In the genomic region with DNA sequence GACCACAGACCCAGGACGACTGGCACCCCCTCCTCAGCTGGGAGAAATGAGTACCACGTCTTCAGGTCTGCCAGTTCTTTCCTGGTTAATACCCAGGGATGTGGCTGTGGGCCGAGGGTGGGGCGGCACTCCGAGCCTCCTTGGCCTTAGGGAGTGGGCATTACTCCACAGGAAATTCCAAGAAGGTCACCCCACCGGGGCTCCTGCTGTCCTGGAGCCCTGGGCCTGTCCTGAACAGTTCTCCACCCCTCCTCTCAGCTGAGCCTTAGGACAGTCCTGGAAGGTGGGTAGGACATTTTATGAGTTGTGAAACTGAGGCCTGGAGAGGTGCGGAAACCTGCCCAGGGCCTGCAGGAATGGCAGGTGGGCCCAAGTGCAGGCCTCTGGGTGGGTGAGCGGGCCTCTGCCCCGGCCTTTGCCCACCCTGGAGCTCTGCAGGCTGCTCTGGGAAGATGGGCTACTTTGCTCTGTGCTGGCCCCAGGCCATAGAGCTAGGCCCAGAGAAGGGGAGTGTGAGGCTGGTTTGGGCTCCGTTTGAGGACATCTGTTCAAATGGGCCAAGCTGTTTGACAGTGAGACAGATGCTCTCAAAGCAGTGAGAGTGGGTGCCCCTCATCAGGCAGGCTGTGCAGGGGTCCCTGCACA, we compare ENCODE assay signal across 1 cellular context.
TF ChIP-seq lines count a peak whose summit lies in the region.

No MANE protein-coding gene starts in this region.

TF ChIP-seq in H1, 55 proteins besides CTCF, POLR2A, EP300 and RAD21 (continued from another document):
- TF ChIP-seq, protein P1, sequence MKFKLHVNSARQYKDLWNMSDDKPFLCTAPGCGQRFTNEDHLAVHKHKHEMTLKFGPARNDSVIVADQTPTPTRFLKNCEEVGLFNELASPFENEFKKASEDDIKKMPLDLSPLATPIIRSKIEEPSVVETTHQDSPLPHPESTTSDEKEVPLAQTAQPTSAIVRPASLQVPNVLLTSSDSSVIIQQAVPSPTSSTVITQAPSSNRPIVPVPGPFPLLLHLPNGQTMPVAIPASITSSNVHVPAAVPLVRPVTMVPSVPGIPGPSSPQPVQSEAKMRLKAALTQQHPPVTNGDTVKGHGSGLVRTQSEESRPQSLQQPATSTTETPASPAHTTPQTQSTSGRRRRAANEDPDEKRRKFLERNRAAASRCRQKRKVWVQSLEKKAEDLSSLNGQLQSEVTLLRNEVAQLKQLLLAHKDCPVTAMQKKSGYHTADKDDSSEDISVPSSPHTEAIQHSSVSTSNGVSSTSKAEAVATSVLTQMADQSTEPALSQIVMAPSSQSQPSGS (IDR thresholded peaks at IDR 0.05; ENCODE audit: low read length): no peak
